1 cellular context compared by ENCODE assay signal in the genomic region with DNA sequence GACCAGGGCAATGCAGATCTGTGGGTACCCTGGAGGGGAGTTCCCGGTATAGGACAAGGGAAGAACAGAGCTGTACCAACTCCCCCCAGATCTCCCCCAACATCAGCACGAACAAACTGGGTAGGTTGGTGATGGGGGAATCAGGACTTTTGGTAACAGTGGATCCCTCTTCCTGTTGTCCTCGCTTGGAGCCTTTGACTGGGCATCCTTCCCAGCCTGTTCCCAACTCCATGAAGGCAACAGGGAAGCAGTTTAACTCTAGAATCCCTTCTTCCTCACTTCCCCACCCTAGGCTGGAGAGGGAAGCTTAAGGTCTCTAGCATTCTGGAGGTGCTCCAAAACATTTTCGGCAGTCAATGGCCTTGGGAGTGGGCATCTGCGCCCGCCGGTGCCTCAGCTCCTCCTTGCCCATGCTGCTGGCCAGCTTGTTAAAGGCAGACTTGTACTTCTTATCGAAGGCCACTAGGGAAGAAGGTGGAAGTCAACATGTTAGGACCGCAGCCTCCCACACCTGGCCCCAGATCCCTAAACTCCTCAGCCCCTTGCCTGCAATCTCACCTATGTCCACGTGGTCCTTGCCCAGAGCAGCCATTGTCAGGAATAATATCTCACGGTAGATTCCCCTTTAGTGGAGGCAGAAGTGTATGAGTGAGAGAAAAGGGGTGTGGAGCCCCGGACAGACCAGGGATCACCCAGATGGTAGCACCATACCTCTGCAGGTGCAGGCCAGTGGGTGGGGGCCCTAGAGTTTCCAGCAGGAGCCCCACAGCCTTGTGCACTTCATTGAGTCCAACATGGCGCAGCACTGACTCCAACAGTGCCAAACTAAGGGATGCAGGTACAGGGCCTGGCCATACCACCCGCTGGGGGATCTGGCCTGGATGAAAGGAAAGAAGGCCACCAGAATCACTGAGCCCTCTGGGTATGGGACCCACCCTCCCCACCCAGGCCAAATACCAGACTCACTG.
TF ChIP-seq lines count a peak whose summit lies in the region.

No MANE protein-coding gene starts in this region.

TF ChIP-seq in SK-N-SH treated with all-trans-retinoic acid at 6 μM for 48 hours, 23 proteins besides CTCF, POLR2A, EP300 and RAD21 (continued from another document):
- TF ChIP-seq, protein P1, sequence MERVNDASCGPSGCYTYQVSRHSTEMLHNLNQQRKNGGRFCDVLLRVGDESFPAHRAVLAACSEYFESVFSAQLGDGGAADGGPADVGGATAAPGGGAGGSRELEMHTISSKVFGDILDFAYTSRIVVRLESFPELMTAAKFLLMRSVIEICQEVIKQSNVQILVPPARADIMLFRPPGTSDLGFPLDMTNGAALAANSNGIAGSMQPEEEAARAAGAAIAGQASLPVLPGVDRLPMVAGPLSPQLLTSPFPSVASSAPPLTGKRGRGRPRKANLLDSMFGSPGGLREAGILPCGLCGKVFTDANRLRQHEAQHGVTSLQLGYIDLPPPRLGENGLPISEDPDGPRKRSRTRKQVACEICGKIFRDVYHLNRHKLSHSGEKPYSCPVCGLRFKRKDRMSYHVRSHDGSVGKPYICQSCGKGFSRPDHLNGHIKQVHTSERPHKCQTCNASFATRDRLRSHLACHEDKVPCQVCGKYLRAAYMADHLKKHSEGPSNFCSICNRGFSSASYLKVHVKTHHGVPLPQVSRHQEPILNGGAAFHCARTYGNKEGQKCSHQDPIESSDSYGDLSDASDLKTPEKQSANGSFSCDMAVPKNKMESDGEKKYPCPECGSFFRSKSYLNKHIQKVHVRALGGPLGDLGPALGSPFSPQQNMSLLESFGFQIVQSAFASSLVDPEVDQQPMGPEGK (CRISPR knock-in tag; IDR thresholded peaks at IDR 0.05; ENCODE audit: borderline replicate concordance): no peak
- TF ChIP-seq RARB (CRISPR knock-in tag; IDR thresholded peaks at IDR 0.05): no peak
- TF ChIP-seq, protein P2, sequence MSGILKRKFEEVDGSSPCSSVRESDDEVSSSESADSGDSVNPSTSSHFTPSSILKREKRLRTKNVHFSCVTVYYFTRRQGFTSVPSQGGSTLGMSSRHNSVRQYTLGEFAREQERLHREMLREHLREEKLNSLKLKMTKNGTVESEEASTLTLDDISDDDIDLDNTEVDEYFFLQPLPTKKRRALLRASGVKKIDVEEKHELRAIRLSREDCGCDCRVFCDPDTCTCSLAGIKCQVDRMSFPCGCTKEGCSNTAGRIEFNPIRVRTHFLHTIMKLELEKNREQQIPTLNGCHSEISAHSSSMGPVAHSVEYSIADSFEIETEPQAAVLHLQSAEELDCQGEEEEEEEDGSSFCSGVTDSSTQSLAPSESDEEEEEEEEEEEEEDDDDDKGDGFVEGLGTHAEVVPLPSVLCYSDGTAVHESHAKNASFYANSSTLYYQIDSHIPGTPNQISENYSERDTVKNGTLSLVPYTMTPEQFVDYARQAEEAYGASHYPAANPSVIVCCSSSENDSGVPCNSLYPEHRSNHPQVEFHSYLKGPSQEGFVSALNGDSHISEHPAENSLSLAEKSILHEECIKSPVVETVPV (CRISPR knock-in tag; IDR thresholded peaks at IDR 0.05): no peak
- TF ChIP-seq ZC3H10 (CRISPR knock-in tag; IDR thresholded peaks at IDR 0.05): no peak
- TF ChIP-seq, protein P3, sequence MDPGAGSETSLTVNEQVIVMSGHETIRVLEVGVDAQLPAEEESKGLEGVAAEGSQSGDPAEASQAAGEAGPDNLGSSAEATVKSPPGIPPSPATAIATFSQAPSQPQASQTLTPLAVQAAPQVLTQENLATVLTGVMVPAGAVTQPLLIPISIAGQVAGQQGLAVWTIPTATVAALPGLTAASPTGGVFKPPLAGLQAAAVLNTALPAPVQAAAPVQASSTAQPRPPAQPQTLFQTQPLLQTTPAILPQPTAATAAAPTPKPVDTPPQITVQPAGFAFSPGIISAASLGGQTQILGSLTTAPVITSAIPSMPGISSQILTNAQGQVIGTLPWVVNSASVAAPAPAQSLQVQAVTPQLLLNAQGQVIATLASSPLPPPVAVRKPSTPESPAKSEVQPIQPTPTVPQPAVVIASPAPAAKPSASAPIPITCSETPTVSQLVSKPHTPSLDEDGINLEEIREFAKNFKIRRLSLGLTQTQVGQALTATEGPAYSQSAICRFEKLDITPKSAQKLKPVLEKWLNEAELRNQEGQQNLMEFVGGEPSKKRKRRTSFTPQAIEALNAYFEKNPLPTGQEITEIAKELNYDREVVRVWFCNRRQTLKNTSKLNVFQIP (CRISPR knock-in tag; IDR thresholded peaks at IDR 0.05; ENCODE audit: borderline replicate concordance, low read depth): no peak
